ENCODE assay signal across 24 cellular contexts in the genomic region with DNA sequence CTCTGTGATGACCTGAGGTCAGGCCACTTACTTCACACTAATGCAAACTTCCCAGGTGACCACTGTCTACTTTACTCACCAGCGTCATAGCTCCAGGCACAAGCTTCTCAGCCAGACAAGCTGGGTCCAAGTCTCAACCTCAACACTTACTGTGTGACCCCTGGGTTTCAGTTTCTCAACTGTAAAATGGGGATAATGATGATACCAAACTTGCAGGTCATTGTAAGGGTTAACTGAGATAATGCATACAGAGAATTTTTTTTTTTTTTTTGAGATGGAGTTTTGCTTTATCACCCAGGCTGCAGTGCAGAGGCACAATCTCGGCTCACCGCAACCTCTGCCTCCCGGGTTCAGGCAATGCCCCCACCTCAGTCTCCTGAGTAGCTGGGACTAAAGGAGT.
"Had no signal": no experiment of that assay in that cellular context is flagged by ENCODE, and none has a peak within 500 bp of the region (broad histone marks: within the 10 kb centered on the region; RNA-seq: fewer than 3 reads in every experiment).

No MANE protein-coding gene starts in this region.

- H3K4me3 ChIP-seq: left lung, mucosa of descending colon, right atrium auricular region, right lobe of liver, smooth muscle cell, tibial nerve, uterus had no signal

- H3K36me3 ChIP-seq: left lung, right atrium auricular region, right lobe of liver, uterus had no signal

- H3K27me3 Mint-ChIP-seq: memory B cell; naive thymus-derived CD4-positive, alpha-beta T cell; natural killer cell treated with Interleukin-12 subunit alpha and Interleukin-12 subunit beta and Interleukin-15 and Interleukin-18, amount 100 ng/mL, for 72 hours; progenitor cell of endocrine pancreas; stimulated activated naive CD8-positive, alpha-beta T cell treated with anti-CD3 and anti-CD28 coated beads, Interleukin-15, Interleukin-2, amounts not matched to agents 100 ng/mL and 50 ng/mL, for 24 hours; type B pancreatic cell had no signal

- H3K27me3 ChIP-seq: left lung, right atrium auricular region, right lobe of liver, tibial nerve, uterus had no signal

- H3K36me3 Mint-ChIP-seq: memory B cell had no signal

- H3K27ac Mint-ChIP-seq: progenitor cell of endocrine pancreas, type B pancreatic cell had no signal

- H3K9me3 Mint-ChIP-seq: memory B cell; naive thymus-derived CD4-positive, alpha-beta T cell; natural killer cell treated with Interleukin-12 subunit alpha and Interleukin-12 subunit beta and Interleukin-15 and Interleukin-18, amount 100 ng/mL, for 72 hours; stimulated activated naive CD8-positive, alpha-beta T cell treated with anti-CD3 and anti-CD28 coated beads, Interleukin-15, Interleukin-2, amounts not matched to agents 100 ng/mL and 50 ng/mL, for 24 hours; type B pancreatic cell had no signal

- H3K9me3 ChIP-seq: left lung, mucosa of descending colon, right atrium auricular region, right lobe of liver, tibial nerve, uterus had no signal

- H3K4me3 Mint-ChIP-seq: memory B cell; naive thymus-derived CD4-positive, alpha-beta T cell; natural killer cell treated with Interleukin-12 subunit alpha and Interleukin-12 subunit beta and Interleukin-15 and Interleukin-18, amount 100 ng/mL, for 72 hours; stimulated activated naive CD8-positive, alpha-beta T cell treated with anti-CD3 and anti-CD28 coated beads, Interleukin-15, Interleukin-2, amounts not matched to agents 100 ng/mL and 50 ng/mL, for 24 hours; type B pancreatic cell had no signal

- H3K27ac ChIP-seq: left lung, parathyroid adenoma, right atrium auricular region, right lobe of liver, tibial nerve, uterus had no signal

- DNase-seq: hippocampal formation; kidney; left colon; left lung; midbrain; mucosa of descending colon; naive thymus-derived CD4-positive, alpha-beta T cell; nucleus accumbens; right lobe of liver; stimulated activated CD4-positive, alpha-beta T cell treated with anti-CD3 and anti-CD28 coated beads, Interleukin-1b, Interleukin-23, amount 100 ng/mL, for 48 hours; stimulated activated CD4-positive, alpha-beta T cell treated with anti-CD3 and anti-CD28 coated beads, Interleukin-2, amount 100 ng/mL, for 48 hours; stimulated activated CD4-positive, alpha-beta T cell treated with anti-CD3 and anti-CD28 coated beads, Interleukin-4, amount 100 ng/mL, for 4 hours; stimulated activated CD8-positive, alpha-beta memory T cell treated with anti-CD3 and anti-CD28 coated beads, Interleukin-4, amount 100 ng/mL, for 48 hours; stimulated activated naive CD4-positive, alpha-beta T cell; uterus had no signal

- ATAC-seq: left lung; naive thymus-derived CD4-positive, alpha-beta T cell; natural killer cell treated with Interleukin-12 subunit alpha and Interleukin-12 subunit beta and Interleukin-15 and Interleukin-18, amount 100 ng/mL, for 72 hours; right lobe of liver had no signal
